ENCODE assay signal across 22 cellular contexts in genomic region chr2:209900638-209901037, GRCh38.
"Had no signal": no experiment of that assay in that cellular context is flagged by ENCODE, and none has a peak within 500 bp of the region (broad histone marks: within the 10 kb centered on the region; RNA-seq: fewer than 3 reads in every experiment).

No MANE protein-coding gene starts in this region.

- H3K4me1 ChIP-seq: gastrocnemius medialis, parathyroid adenoma, right lobe of liver, transverse colon, upper lobe of right lung, uterus had no signal

- H3K4me2 ChIP-seq: hepatocyte had no signal

- H3K27ac ChIP-seq: gastrocnemius medialis, hepatocyte, neutrophil, parathyroid adenoma, right lobe of liver, thoracic aorta, transverse colon, upper lobe of right lung, uterus had no signal

- H2AFZ ChIP-seq: hepatocyte, parathyroid adenoma had no signal

- DNase-seq: cortex of kidney; effector memory CD8-positive, alpha-beta T cell; gastrocnemius medialis; head of caudate nucleus; kidney; mucosa of descending colon; naive B cell; right lobe of liver; small intestine; stimulated activated CD4-positive, alpha-beta T cell treated with anti-CD3 and anti-CD28 coated beads, Interleukin-15, amount 100 ng/mL, for 24 hours; stimulated activated CD4-positive, alpha-beta T cell treated with anti-CD3 and anti-CD28 coated beads, Interleukin-2, amount 100 ng/mL, for 48 hours; stimulated activated naive B cell treated with anti-CD40 and anti-IgM and Interleukin-4, amounts not matched to agents 10 μg/mL and 1 μg/mL and 100 μg/mL, for 72 hours; transverse colon; upper lobe of right lung; uterus had no signal

- H3K27me3 ChIP-seq: gastrocnemius medialis, hepatocyte, neutrophil, right lobe of liver, transverse colon, upper lobe of right lung, uterus had no signal

- H3K4me3 ChIP-seq: gastrocnemius medialis, hepatocyte, lung, mucosa of descending colon, right lobe of liver, thoracic aorta, transverse colon, upper lobe of right lung, uterus had no signal

- H3K36me3 ChIP-seq: gastrocnemius medialis, neutrophil, right lobe of liver, thoracic aorta, transverse colon, upper lobe of right lung, uterus had no signal

- H3K79me2 ChIP-seq: hepatocyte, parathyroid adenoma had no signal

- ATAC-seq: effector memory CD8-positive, alpha-beta T cell; gastrocnemius medialis; left lobe of liver; mucosa of descending colon; natural killer cell treated with Interleukin-12 subunit alpha and Interleukin-12 subunit beta and Interleukin-15 and Interleukin-18, amount 100 ng/mL, for 72 hours; right lobe of liver; stimulated activated naive B cell treated with anti-CD40 and anti-IgM and Interleukin-4, amounts not matched to agents 10 μg/mL and 1 μg/mL and 100 μg/mL, for 72 hours; upper lobe of right lung had no signal

- H3K9me3 ChIP-seq: gastrocnemius medialis, mucosa of descending colon, neutrophil, right lobe of liver, thoracic aorta, transverse colon, upper lobe of right lung, uterus had no signal
